In genomic region chr12:46480724-46481123, GRCh38 we compare ENCODE assay signal across 14 cellular contexts.
A peak's percentile ranks its signal among the peaks of the same experiment; 100 is the strongest.
DNase-seq lines count a peak whose midpoint lies in the region; ATAC-seq and TF ChIP-seq lines count a peak whose summit lies in the region.
"Had no signal": no experiment of that assay in that cellular context is flagged by ENCODE, and none has a peak within 500 bp of the region (broad histone marks: within the 10 kb centered on the region; RNA-seq: fewer than 3 reads in every experiment).

No MANE protein-coding gene starts in this region.

- POLR2A ChIA-PET in activated CD4-positive, alpha-beta T cell treated with anti-CD3 and anti-CD28 coated beads for 36 hours (lab: Charles Lee): no interaction called here

- H3K9me3 ChIP-seq in GM23248 (ENCODE audit: low read depth): no peaks in the 10 kb centered on the region
- H3K9me3 ChIP-seq: A549, BLaER1, Caco-2, HAP-1 had no signal

- H3K36me3 ChIP-seq in GM23248 (ENCODE audit: low read depth): no peaks in the 10 kb centered on the region
- H3K36me3 ChIP-seq: BLaER1, HAP-1 had no signal

- no peaks in the 10 kb centered on the region for H3K36me3 Mint-ChIP-seq in activated CD4-positive, alpha-beta T cell treated with anti-CD3 and anti-CD28 coated beads for 36 hours (ENCODE audit: low read depth)

- H3K9me3 Mint-ChIP-seq in activated CD4-positive, alpha-beta T cell treated with anti-CD3 and anti-CD28 coated beads for 36 hours (ENCODE audit: low read depth): no peaks in the 10 kb centered on the region
- H3K9me3 Mint-ChIP-seq: CD8-positive, alpha-beta memory T cell had no signal

- peaks cover 16% of the 10 kb centered on the region for H3F3A ChIP-seq in GM23248 (ENCODE audit: insufficient read depth)

- H3K4me1 ChIP-seq in GM23248 (ENCODE audit: insufficient read depth): peaks cover 36% of the 10 kb centered on the region
- H3K4me1 ChIP-seq: BLaER1, HAP-1 had no signal

- no peak overlapping the region for H3K4me3 ChIP-seq in GM23248
- H3K4me3 ChIP-seq in foreskin fibroblast (ENCODE audit: low read depth in 1 of 2, low read length in 2 of 2): no peak overlapping the region
- H3K4me3 ChIP-seq: A549, BLaER1, HAP-1 had no signal

- no peak overlapping the region for H2AFZ ChIP-seq in GM23248

- H4K20me1 ChIP-seq in GM23248 (ENCODE audit: insufficient read depth): no peaks in the 10 kb centered on the region
- H4K20me1 ChIP-seq: BLaER1 had no signal

- peaks cover 2% of the 10 kb centered on the region for H3K4me1 Mint-ChIP-seq in activated CD4-positive, alpha-beta T cell treated with anti-CD3 and anti-CD28 coated beads for 36 hours
- H3K4me1 Mint-ChIP-seq: CD8-positive, alpha-beta memory T cell had no signal

- DNase-seq in GM23248 (peak; percentile 25), LHCN-M2 (ENCODE audit: low read depth) (peak; percentile 28), dermis blood vessel endothelial cell (peak; percentile 88), foreskin fibroblast (peak; percentile 66 to 73), inferior parietal cortex (ENCODE audit: extremely low spot score) (no peak)
- no peak for DNase-seq in activated CD4-positive, alpha-beta T cell treated with anti-CD3 and anti-CD28 coated beads for 36 hours
- DNase-seq: AML-193; Caco-2; CD8-positive, alpha-beta memory T cell; GF-D8 had no signal

- no peaks in the 10 kb centered on the region for H3K27me3 ChIP-seq in GM23248 (replicated peaks; ENCODE audit: insufficient read depth)
- H3K27me3 ChIP-seq: BLaER1 had no signal

- no peak for ATAC-seq in HG03139 (IDR thresholded peaks at IDR 0.05; ENCODE audit: unreplicated experiment)
- ATAC-seq in activated CD4-positive, alpha-beta T cell treated with anti-CD3 and anti-CD28 coated beads for 36 hours: no peak
- ATAC-seq: A549 had no signal

- no peaks in the 10 kb centered on the region for H3K79me2 ChIP-seq in GM23248 (ENCODE audit: insufficient read depth)

- H3K27ac ChIP-seq in GM23248: peak overlapping the region; percentile 4; the same call in 1 of the 2 replicates
- H3K27ac ChIP-seq: BLaER1 had no signal

- peak overlapping the region; percentile 7 for H3K4me2 ChIP-seq in GM23248 (ENCODE audit: unreplicated experiment)
- H3K4me2 ChIP-seq: A549, BLaER1 had no signal

- H3K9me2 ChIP-seq in GM23248 (ENCODE audit: insufficient read depth): peaks cover 4% of the 10 kb centered on the region; the same call in 1 of the 2 replicates

- in situ Hi-C loops in GM23248 (cut with MboI): no loop called here

- H3K27ac Mint-ChIP-seq in activated CD4-positive, alpha-beta T cell treated with anti-CD3 and anti-CD28 coated beads for 36 hours: no peak overlapping the region

- H3K9ac ChIP-seq in GM23248: no peak overlapping the region
- H3K9ac ChIP-seq: BLaER1 had no signal

- 46 to 50% methylated on average over 1 of the region's 1 CpG for WGBS in GM23248 (ENCODE audit: low coverage in 1 of 2, low lambda C conversion rate in 2 of 2, missing lambda C conversion rate in 2 of 2), 2 experiments

- no peak for TF ChIP-seq CTCF in foreskin fibroblast (IDR thresholded peaks at IDR 0.05; ENCODE audit: low read depth, low read length)

- no peaks in the 10 kb centered on the region for H3K27me3 Mint-ChIP-seq in activated CD4-positive, alpha-beta T cell treated with anti-CD3 and anti-CD28 coated beads for 36 hours
- H3K27me3 Mint-ChIP-seq: CD8-positive, alpha-beta memory T cell had no signal

- intact Hi-C loops in activated CD4-positive, alpha-beta T cell treated with anti-CD3 and anti-CD28 coated beads for 36 hours (cut with DNase I, micrococcal nuclease): no loop called here

- H3K4me3 Mint-ChIP-seq in activated CD4-positive, alpha-beta T cell treated with anti-CD3 and anti-CD28 coated beads for 36 hours: no peak overlapping the region
- H3K4me3 Mint-ChIP-seq: CD8-positive, alpha-beta memory T cell had no signal

- CTCF ChIA-PET in activated CD4-positive, alpha-beta T cell treated with anti-CD3 and anti-CD28 coated beads for 36 hours (lab: Charles Lee): no interaction called here

Comparison
In these comparisons a context has a peak if more than half of its experiments do, and no peak if none do; other contexts are left out.
1. DNase-seq: peak in GM23248 (single experiment), LHCN-M2 (single experiment), dermis blood vessel endothelial cell (single experiment) and foreskin fibroblast (2 of 2); none in inferior parietal cortex (single experiment) and activated CD4-positive, alpha-beta T cell treated with anti-CD3 and anti-CD28 coated beads for 36 hours (single experiment).